Comparison of ENCODE assay signal across 22 cellular contexts in genomic region chr3:194109192-194109863, GRCh38. TPM values are rescaled to one million over a fixed set of nuclear protein-coding genes. Genes with fewer than 3 reads are reported as not detected.
DNase-seq lines count a peak whose midpoint lies in the region; ATAC-seq, FAIRE-seq and TF ChIP-seq lines count a peak whose summit lies in the region.
"Had no signal": no experiment of that assay in that cellular context is flagged by ENCODE, and none has a peak within 500 bp of the region (broad histone marks: within the 10 kb centered on the region; RNA-seq: fewer than 3 reads in every experiment).

No MANE protein-coding gene starts in this region.

- DNase-seq in A549 (ENCODE audit: low read depth in 1 of 2, low spot score in 1 of 2) (no peak), mesenchymal stem cell (peak; percentile 66), dermis blood vessel endothelial cell (no peak), SK-N-DZ (ENCODE audit: low spot score) (no peak), type B pancreatic cell (ENCODE audit: extremely low spot score, unreplicated experiment) (no peak)
- DNase-seq: Caco-2; CD4-positive, alpha-beta T cell; DMS153; GF-D8; Kasumi-1; MG63; NCI-H1105; NCI-H2081 treated with DMSO at 0.1 percent for 48 hours; NCI-H446 treated with DMSO at 0.1 percent for 48 hours; NCI-H748 treated with DMSO at 0.1 percent for 48 hours; SHP77 treated with DMSO at 0.1 percent for 48 hours had no signal

- H3K36me3 ChIP-seq in HEK293 (ENCODE audit: control insufficient read depth in 2 of 2, insufficient read depth in 1 of 2, low read length in 2 of 2) (no peaks in the 10 kb centered on the region), SU-DHL-6 (ENCODE audit: low read length) (no peaks in the 10 kb centered on the region), mesenchymal stem cell (ENCODE audit: control insufficient read depth in 1 of 2, insufficient read depth in 2 of 2, low read depth in 1 of 2, low read length in 2 of 2) (no peaks in the 10 kb centered on the region)
- H3K36me3 ChIP-seq: MG63 had no signal

- H2BK5ac ChIP-seq in mesenchymal stem cell (ENCODE audit: low read depth, low read length, poor library complexity, severe bottlenecking) = no peak overlapping the region

- FAIRE-seq in A549 (lab: Jason Lieb, UNC) = no peak
- FAIRE-seq: GM12878, HepG2 had no signal

- H4K91ac ChIP-seq in mesenchymal stem cell (ENCODE audit: low read length) = no peak overlapping the region

- peaks cover 29% of the 10 kb centered on the region for H3F3A ChIP-seq in SU-DHL-6 (ENCODE audit: insufficient read depth)

- H3K4me2 ChIP-seq in A549 (peak overlapping the region; percentile 31; the same call in 2 of the 3 replicates), SU-DHL-6 (ENCODE audit: low read depth, low read length, poor library complexity, severe bottlenecking) (peak overlapping the region; percentile 11), mesenchymal stem cell (ENCODE audit: low read length, poor library complexity, severe bottlenecking) (no peak overlapping the region)

- H2AFZ ChIP-seq in SU-DHL-6 (ENCODE audit: low read depth, low read length, severe bottlenecking) (no peak overlapping the region), mesenchymal stem cell (ENCODE audit: low read depth, low read length) (no peak overlapping the region)

- H3K79me2 ChIP-seq in SU-DHL-6 (ENCODE audit: insufficient read depth, low read length) = 0 out of 2 replicates have a peak, but pooled peaks cover 8% of the 10 kb centered on the region

- H3K27ac ChIP-seq in A549 (peak overlapping the region; percentile 26 to 90; a peak in 4 of 6 replicates), HEK293 (ENCODE audit: extremely low read depth, low read depth, low read length) (no peak overlapping the region), SU-DHL-6 (ENCODE audit: low read depth, low read length) (peak overlapping the region; percentile 47), mesenchymal stem cell (ENCODE audit: low read length, poor library complexity, severe bottlenecking) (no peak overlapping the region)

- H3K4ac ChIP-seq in mesenchymal stem cell (ENCODE audit: low read depth in 1 of 2, low read length in 2 of 2) = no peak overlapping the region

- no peak overlapping the region for H3K18ac ChIP-seq in mesenchymal stem cell (ENCODE audit: low read depth in 1 of 2, low read length in 2 of 2)

- TF ChIP-seq POLR2A in A549 (IDR thresholded peaks at IDR 0.05; ENCODE audit: low read length) = no peak

- CTCF ChIA-PET in A549 (lab: Yijun Ruan, JAX) (no interaction called here), HEK293 (lab: Yijun Ruan, JAX) (no interaction called here)

- H3K4me1 ChIP-seq in A549 (peaks cover 45% of the 10 kb centered on the region), HEK293 (ENCODE audit: control insufficient read depth, insufficient read depth, low read length) (no peaks in the 10 kb centered on the region), mesenchymal stem cell (ENCODE audit: control insufficient read depth, insufficient read depth, low read depth, low read length) (peaks cover 14% of the 10 kb centered on the region)

- 95% methylated on average over 3 of the region's 3 CpGs for WGBS in A549 (ENCODE audit: missing lambda C conversion rate)
- 58% methylated on average over 3 of the region's 3 CpGs for WGBS in mesenchymal stem cell

- H2BK15ac ChIP-seq in mesenchymal stem cell (ENCODE audit: low read depth, poor library complexity, severe bottlenecking) = no peak overlapping the region

- H3K9ac ChIP-seq in SU-DHL-6 (ENCODE audit: low read length) = no peak overlapping the region
- no peak overlapping the region for H3K9ac ChIP-seq in mesenchymal stem cell (ENCODE audit: low read length)

- H3K27ac Mint-ChIP-seq in type B pancreatic cell = no peak overlapping the region
- H3K27ac Mint-ChIP-seq: CD4-positive, alpha-beta T cell had no signal

- no peak for TF ChIP-seq RAD21 in A549 (conservative IDR thresholded peaks at IDR 0.05 in 1 of 2, IDR thresholded peaks at IDR 0.05 in 1 of 2)

- H3K36me3 Mint-ChIP-seq in type B pancreatic cell = no peaks in the 10 kb centered on the region

- no peaks in the 10 kb centered on the region for H3K9me3 Mint-ChIP-seq in type B pancreatic cell
- H3K9me3 Mint-ChIP-seq: CD4-positive, alpha-beta T cell had no signal

- H3K27me3 ChIP-seq in SU-DHL-6 (ENCODE audit: low read length) (no peaks in the 10 kb centered on the region), mesenchymal stem cell (ENCODE audit: control insufficient read depth in 1 of 2, insufficient read depth in 1 of 2, low read length in 2 of 2) (peaks cover 22 to 58% of the 10 kb centered on the region in 2 experiments)
- H3K27me3 ChIP-seq: MG63 had no signal

- no peak overlapping the region for H4K8ac ChIP-seq in mesenchymal stem cell (ENCODE audit: low read length)

- no peaks in the 10 kb centered on the region for H3K9me2 ChIP-seq in SU-DHL-6 (replicated peaks; ENCODE audit: insufficient read depth, low read length)

- H4K20me1 ChIP-seq in SU-DHL-6 (ENCODE audit: low read depth, low read length) = no peaks in the 10 kb centered on the region

- H3K23ac ChIP-seq in mesenchymal stem cell (ENCODE audit: low read length in 2 of 2) = no peak overlapping the region

- H3K14ac ChIP-seq in mesenchymal stem cell (ENCODE audit: low read length in 2 of 2) = no peak overlapping the region

- no peak for TF ChIP-seq EP300 in A549 (IDR thresholded peaks at IDR 0.05)

- no peak overlapping the region for H2BK12ac ChIP-seq in mesenchymal stem cell (ENCODE audit: low read length in 2 of 2)

- POLR2A ChIA-PET in A549 (lab: Yijun Ruan, JAX) (no interaction called here), HEK293 (lab: Yijun Ruan, JAX) (no interaction called here)

- no peaks in the 10 kb centered on the region for H3K9me3 ChIP-seq in A549
- H3K9me3 ChIP-seq in HEK293 (ENCODE audit: control insufficient read depth, insufficient read depth, low read depth, low read length) = no peaks in the 10 kb centered on the region
- H3K9me3 ChIP-seq in SU-DHL-6 (ENCODE audit: insufficient read depth, low read length) = no peaks in the 10 kb centered on the region
- no peaks in the 10 kb centered on the region for H3K9me3 ChIP-seq in mesenchymal stem cell (ENCODE audit: control insufficient read depth, low read length)
- H3K9me3 ChIP-seq: Caco-2, MG63 had no signal

- H3K4me3 ChIP-seq in A549 (no peak overlapping the region), HEK293 (ENCODE audit: low read depth, low read length) (no peak overlapping the region), SU-DHL-6 (ENCODE audit: insufficient read depth, low read length, poor library complexity, severe bottlenecking) (no peak overlapping the region), mesenchymal stem cell (ENCODE audit: insufficient read depth in 1 of 2, low read depth in 1 of 2, low read length in 2 of 2) (no peak overlapping the region)
- H3K4me3 ChIP-seq: GM12878, MG63 had no signal

- no peak overlapping the region for H3K4me3 Mint-ChIP-seq in type B pancreatic cell
- H3K4me3 Mint-ChIP-seq: CD4-positive, alpha-beta T cell had no signal

- H2AK5ac ChIP-seq in mesenchymal stem cell (ENCODE audit: low read length, severe bottlenecking) = no peak overlapping the region

- no peak for ATAC-seq in A549
- ATAC-seq in GM21723 (IDR thresholded peaks at IDR 0.05; ENCODE audit: unreplicated experiment) = no peak
- ATAC-seq: GM12878, HepG2, SK-N-SH treated with all-trans-retinoic acid at 6 μM for 48 hours had no signal

- H3K4me1 Mint-ChIP-seq in type B pancreatic cell (ENCODE audit: unreplicated experiment) = peaks cover 23% of the 10 kb centered on the region

- peaks cover 2% of the 10 kb centered on the region for H3K27me3 Mint-ChIP-seq in type B pancreatic cell

- H2BK120ac ChIP-seq in mesenchymal stem cell (ENCODE audit: low read depth, low read length) = no peak overlapping the region

- H3K79me1 ChIP-seq in mesenchymal stem cell (replicated peaks; ENCODE audit: low read length, poor library complexity, severe bottlenecking) = no peaks in the 10 kb centered on the region

- TF ChIP-seq CTCF in A549 (IDR thresholded peaks at IDR 0.05) (no peak), HEK293 (tag by site-specific recombination; IDR thresholded peaks at IDR 0.05) (no peak), SU-DHL-6 (IDR thresholded peaks at IDR 0.05; ENCODE audit: insufficient read depth, low read length, poor library complexity, severe bottlenecking) (no peak), type B pancreatic cell (conservative IDR thresholded peaks at IDR 0.05) (no peak)

TF ChIP-seq in A549, 52 proteins besides CTCF, POLR2A, EP300 and RAD21 (continues in another document):
- TF ChIP-seq MAZ (IDR thresholded peaks at IDR 0.05; ENCODE audit: borderline replicate concordance, low read depth, low read length) (no peak), MYC (IDR thresholded peaks at IDR 0.05; ENCODE audit: borderline replicate concordance, low read length) (no peak), ZSCAN20 (CRISPR knock-in tag; IDR thresholded peaks at IDR 0.05) (no peak), HEYL (CRISPR knock-in tag; IDR thresholded peaks at IDR 0.05) (no peak), HOXB5 (CRISPR knock-in tag; IDR thresholded peaks at IDR 0.05) (no peak), ZFP36 (IDR thresholded peaks at IDR 0.05; ENCODE audit: borderline replicate concordance, partially characterized antibody) (no peak)

RNA-seq across cellular contexts. Expression of gene HES1, which starts 26.6 kb away (rescaled TPM):
- 34.5 and 66.6 TPM in 2 replicates for polyA plus RNA-seq in A549 (2011; rRNA removed)
- polyA plus RNA-seq in A549 (2012; cell fraction: cytosol; rRNA removed) = 65.0 and 95.5 TPM in 2 replicates
- polyA plus RNA-seq in A549 (2012; cell fraction: nucleus; rRNA removed) = 226 and 239 TPM in 2 replicates
- 6.1 to 8.5 TPM (median 8.3 TPM) in 3 replicates for polyA plus RNA-seq in A549 (2017; fragmentation: RNase III; extraction: RNeasy Plus Mini Kit Qiagen cat#74134 plus additional on column Dnase treatment)
- polyA minus RNA-seq in A549 (2011; rRNA and poly(A)+ RNA removed) = 34.8 and 42.3 TPM in 2 replicates
- polyA plus RNA-seq in mesenchymal stem cell (2013, experiment 1 of 2) = 194 TPM
- polyA plus RNA-seq in mesenchymal stem cell (2013, experiment 2 of 2) = 184 TPM
- total RNA-seq in dermis blood vessel endothelial cell = 45.8 and 91.0 TPM in 2 replicates
- polyA plus RNA-seq in SK-N-DZ (2014; cell fraction: cytosol; rRNA removed) = 0.14 and 0.22 TPM in 2 replicates
- polyA plus RNA-seq in SK-N-DZ (2014; cell fraction: nucleus; rRNA removed) = 0.09 and 1.9 TPM in 2 replicates
- 100 and 180 TPM in 2 replicates for total RNA-seq in type B pancreatic cell (ENCODE audit: low replicate concordance)

Comparison
In these comparisons a context has a peak if more than half of its experiments do, and no peak if none do; other contexts are left out.
1. H3K27ac ChIP-seq: peak in A549 (2 of 2) and SU-DHL-6 (single experiment); none in HEK293 (single experiment) and mesenchymal stem cell (single experiment).